Comparison of ENCODE assay signal across 33 cellular contexts in the genomic region with DNA sequence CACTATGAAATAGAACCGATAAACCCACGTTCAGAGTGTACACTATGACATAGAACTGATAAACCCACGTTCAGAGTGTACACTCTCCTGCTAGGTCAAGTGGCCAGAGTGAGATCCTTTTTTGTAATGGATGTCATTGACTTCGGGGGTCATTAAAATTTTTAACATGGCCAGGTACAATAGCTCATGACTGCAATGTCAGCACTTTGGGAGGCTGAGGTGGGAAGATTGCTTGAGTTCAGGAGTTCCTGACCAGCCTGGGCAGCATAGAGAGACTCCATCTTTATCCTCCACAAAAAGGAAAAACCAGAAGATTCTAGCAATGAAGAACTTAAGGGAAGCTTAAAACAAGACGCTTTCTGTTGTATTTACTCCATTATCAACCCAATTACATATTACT.
"Had no signal": no experiment of that assay in that cellular context is flagged by ENCODE, and none has a peak within 500 bp of the region (broad histone marks: within the 10 kb centered on the region; RNA-seq: fewer than 3 reads in every experiment).

No MANE protein-coding gene starts in this region.

- H3K27me3 ChIP-seq: adrenal gland, ascending aorta, body of pancreas, breast epithelium, cardiac muscle cell had no signal

- H3K36me3 ChIP-seq: adrenal gland, ascending aorta, breast epithelium, cardiac muscle cell had no signal

- ATAC-seq: activated naive CD4-positive, alpha-beta T cell treated with anti-CD3 and anti-CD28 coated beads, Interleukin-2, amount 50 U/mL, for 72 hours; activated naive CD8-positive, alpha-beta T cell treated with anti-CD3 and anti-CD28 coated beads, Interleukin-2, amount 50 U/mL, for 24 hours; activated T-cell treated with anti-CD3 and anti-CD28 coated beads, Interleukin-2, amount 50 U/mL, for 4 hours; activated T-cell treated with anti-CD3 and anti-CD28 coated beads, Interleukin-2, amount 50 U/mL, for 72 hours; activated T-helper 17 cell treated with anti-CD3 and anti-CD28 coated beads, Interleukin-2, amount 50 U/mL, for 72 hours; body of pancreas had no signal

- H3K9me3 ChIP-seq: adrenal gland, ascending aorta, body of pancreas, breast epithelium had no signal

- H3K27ac ChIP-seq: adrenal gland, ascending aorta, body of pancreas, breast epithelium, cardiac muscle cell had no signal

- DNase-seq: activated effector memory CD4-positive, alpha-beta T cell treated with anti-CD3 and anti-CD28 coated beads, Interleukin-2, amount 50 U/mL, for 16 hours; activated effector memory CD4-positive, alpha-beta T cell treated with Interleukin-2 at 50 U/mL for 16 hours; activated gamma-delta T cell; activated gamma-delta T cell treated with Interleukin-2 at 50 U/mL for 16 hours; activated naive CD4-positive, alpha-beta T cell; activated naive CD4-positive, alpha-beta T cell treated with anti-CD3 and anti-CD28 coated beads for 36 hours; activated naive CD4-positive, alpha-beta T cell treated with anti-CD3 and anti-CD28 coated beads, Interleukin-2, amount 10 ng/mL, durations not matched to agents 7 days and 5 days; activated naive CD4-positive, alpha-beta T cell treated with anti-CD3 and anti-CD28 coated beads, Interleukin-2, amount 50 U/mL, for 16 hours; activated naive CD4-positive, alpha-beta T cell treated with Interleukin-2 at 50 U/mL for 16 hours; activated naive CD8-positive, alpha-beta T cell treated with anti-CD3 and anti-CD28 coated beads for 36 hours; activated naive CD8-positive, alpha-beta T cell treated with anti-CD3 and anti-CD28 coated beads, Interleukin-2, amount 10 ng/mL, durations not matched to agents 7 days and 5 days; activated naive CD8-positive, alpha-beta T cell treated with anti-CD3 and anti-CD28 coated beads, Interleukin-2, amount 50 U/mL, for 24 hours; activated T-cell treated with anti-CD3 and anti-CD28 coated beads, Interleukin-2, amount 50 U/mL, for 1 hour; activated T-cell treated with anti-CD3 and anti-CD28 coated beads, Interleukin-2, amount 50 U/mL, for 24 hours; activated T-cell treated with anti-CD3 and anti-CD28 coated beads, Interleukin-2, amount 50 U/mL, for 4 hours; activated T-cell treated with anti-CD3 and anti-CD28 coated beads, Interleukin-2, amount 50 U/mL, for 48 hours; activated T-cell treated with anti-CD3 and anti-CD28 coated beads, Interleukin-2, amount 50 U/mL, for 72 hours; adrenal gland; amniotic stem cell; amygdala; anterior cingulate cortex; aorta; body of pancreas; caudate nucleus; central memory CD4-positive, alpha-beta T cell; cerebellar nuclear complex had no signal

- H3K4me1 ChIP-seq: adrenal gland, ascending aorta, body of pancreas, breast epithelium had no signal

- H3K4me3 ChIP-seq: adrenal gland, ascending aorta, body of pancreas, breast epithelium, cardiac muscle cell had no signal

- FAIRE-seq: astrocyte, bronchial epithelial cell had no signal
